9 cellular contexts compared by ENCODE assay signal in genomic region chr13:33612641-33613638, GRCh38.
DNase-seq lines count a peak whose midpoint lies in the region; ATAC-seq and TF ChIP-seq lines count a peak whose summit lies in the region.
"Had no signal": no experiment of that assay in that cellular context is flagged by ENCODE, and none has a peak within 500 bp of the region (broad histone marks: within the 10 kb centered on the region; RNA-seq: fewer than 3 reads in every experiment).

No MANE protein-coding gene starts in this region.

- CTCF ChIA-PET in activated CD8-positive, alpha-beta T cell treated with anti-CD3 and anti-CD28 coated beads for 36 hours (lab: Charles Lee): interaction anchor here (1.1 kb wide), 1 partner anchor 19 kb away, joined by 3 read pairs; no protein-coding TSS in a partner anchor

- peaks cover 14 to 25% of the 10 kb centered on the region in 2 donors for H3K4me1 ChIP-seq in thoracic aorta (ENCODE audit: control insufficient read depth in 1 of 2, low read depth in 2 of 2)

- no peak overlapping the region for H3K4me3 ChIP-seq in thoracic aorta

- intact Hi-C loops in activated CD8-positive, alpha-beta T cell treated with anti-CD3 and anti-CD28 coated beads for 36 hours (cut with micrococcal nuclease): loop anchor here (5.0 to 10.0 kb wide), 3 partner anchors 62 to 109 kb away; no protein-coding TSS in a partner anchor

- H3K4me1 Mint-ChIP-seq in activated CD8-positive, alpha-beta T cell treated with anti-CD3 and anti-CD28 coated beads for 36 hours (ENCODE audit: low read depth): peaks cover 34% of the 10 kb centered on the region

- no peaks in the 10 kb centered on the region for H3K9me3 Mint-ChIP-seq in activated CD8-positive, alpha-beta T cell treated with anti-CD3 and anti-CD28 coated beads for 36 hours

- H3K4me3 Mint-ChIP-seq in activated CD8-positive, alpha-beta T cell treated with anti-CD3 and anti-CD28 coated beads for 36 hours: peak overlapping the region; percentile 2

- H3K36me3 ChIP-seq in thoracic aorta: no peaks in the 10 kb centered on the region

- peak overlapping the region; percentile 85 for H3K27ac Mint-ChIP-seq in activated CD8-positive, alpha-beta T cell treated with anti-CD3 and anti-CD28 coated beads for 36 hours

- no peaks in the 10 kb centered on the region for H3K9me3 ChIP-seq in thoracic aorta

- H3K27me3 Mint-ChIP-seq in activated CD8-positive, alpha-beta T cell treated with anti-CD3 and anti-CD28 coated beads for 36 hours: peaks cover 7% of the 10 kb centered on the region

- no peak for TF ChIP-seq CTCF in activated CD8-positive, alpha-beta T cell treated with anti-CD3 and anti-CD28 coated beads for 36 hours (IDR thresholded peaks at IDR 0.05)
- no peak for TF ChIP-seq CTCF in thoracic aorta (IDR thresholded peaks at IDR 0.05)

- peak in 2 of 3 donors; percentile 12 to 34 for DNase-seq in stimulated activated CD4-positive, alpha-beta T cell treated with anti-CD3 and anti-CD28 coated beads, TNF-alpha, amount 100 ng/mL, for 48 hours (ENCODE audit: low read depth in 3 of 3)
- no peak for DNase-seq in stimulated activated CD4-positive, alpha-beta T cell treated with anti-CD3 and anti-CD28 coated beads, Interleukin-4, amount 100 ng/mL, for 4 hours
- DNase-seq in activated CD8-positive, alpha-beta T cell treated with anti-CD3 and anti-CD28 coated beads for 36 hours: peak; percentile 54
- DNase-seq in thoracic aorta (ENCODE audit: low spot score): no peak
- DNase-seq in NCI-H1436 (lab: John Stamatoyannopoulos, UW): no peak
- no peak for DNase-seq in SK-N-DZ (ENCODE audit: low spot score)
- DNase-seq in superior temporal gyrus (ENCODE audit: extremely low spot score): no peak

- ATAC-seq in HG02840 (IDR thresholded peaks at IDR 0.05; ENCODE audit: low FRiP score, unreplicated experiment): peak; percentile 84
- ATAC-seq in activated CD8-positive, alpha-beta T cell treated with anti-CD3 and anti-CD28 coated beads for 36 hours: peak; percentile 73
- no peak for ATAC-seq in thoracic aorta (ENCODE audit: insufficient number of reproducible peaks, low FRiP score, low read depth)

- POLR2A ChIA-PET in activated CD8-positive, alpha-beta T cell treated with anti-CD3 and anti-CD28 coated beads for 36 hours (lab: Charles Lee): interaction anchor here (0.7 kb wide), 1 partner anchor 16 kb away, joined by 4 read pairs; no protein-coding TSS in a partner anchor

- peak overlapping the region; percentile 86 to 88 for H3K27ac ChIP-seq in thoracic aorta
- H3K27ac ChIP-seq: RWPE1 had no signal

- H3K27me3 ChIP-seq in thoracic aorta (replicated peaks; ENCODE audit: insufficient read depth): no peaks in the 10 kb centered on the region

- no peaks in the 10 kb centered on the region for H3K36me3 Mint-ChIP-seq in activated CD8-positive, alpha-beta T cell treated with anti-CD3 and anti-CD28 coated beads for 36 hours (ENCODE audit: low read depth)

Comparison
In these comparisons a context has a peak if more than half of its experiments do, and no peak if none do; other contexts are left out.
1. DNase-seq: peak in stimulated activated CD4-positive, alpha-beta T cell treated with anti-CD3 and anti-CD28 coated beads, TNF-alpha, amount 100 ng/mL, for 48 hours (2 of 3) and activated CD8-positive, alpha-beta T cell treated with anti-CD3 and anti-CD28 coated beads for 36 hours (single experiment); none in stimulated activated CD4-positive, alpha-beta T cell treated with anti-CD3 and anti-CD28 coated beads, Interleukin-4, amount 100 ng/mL, for 4 hours (0 of 2), thoracic aorta (single experiment), NCI-H1436 (single experiment), SK-N-DZ (single experiment) and superior temporal gyrus (single experiment).